Comparison of ENCODE assay signal across 20 cellular contexts in genomic region chr4:127559981-127560380, GRCh38.
DNase-seq lines count a peak whose midpoint lies in the region; ATAC-seq and TF ChIP-seq lines count a peak whose summit lies in the region.
"Had no signal": no experiment of that assay in that cellular context is flagged by ENCODE, and none has a peak within 500 bp of the region (broad histone marks: within the 10 kb centered on the region; RNA-seq: fewer than 3 reads in every experiment).

No MANE protein-coding gene starts in this region.

- H3K27me3 ChIP-seq in naive thymus-derived CD4-positive, alpha-beta T cell (ENCODE audit: control insufficient read depth in 2 of 2, insufficient read depth in 2 of 2, low read length in 2 of 2), result no peaks in the 10 kb centered on the region
- no peaks in the 10 kb centered on the region for H3K27me3 ChIP-seq in thyroid gland
- no peaks in the 10 kb centered on the region for H3K27me3 ChIP-seq in CD4-positive, alpha-beta memory T cell (ENCODE audit: insufficient read depth, low read length)

- H3K9me3 Mint-ChIP-seq in stimulated activated naive CD8-positive, alpha-beta T cell treated with anti-CD3 and anti-CD28 coated beads, Interleukin-15, amount 100 ng/mL, for 72 hours, result no peaks in the 10 kb centered on the region
- H3K9me3 Mint-ChIP-seq in naive thymus-derived CD4-positive, alpha-beta T cell, result no peaks in the 10 kb centered on the region
- no peaks in the 10 kb centered on the region for H3K9me3 Mint-ChIP-seq in CD4-positive, alpha-beta memory T cell
- H3K9me3 Mint-ChIP-seq: CD8-positive, alpha-beta T cell; HFFc6 had no signal

- H3K4me1 Mint-ChIP-seq in stimulated activated naive CD8-positive, alpha-beta T cell treated with anti-CD3 and anti-CD28 coated beads, Interleukin-15, amount 100 ng/mL, for 72 hours, result no peaks in the 10 kb centered on the region
- H3K4me1 Mint-ChIP-seq in naive thymus-derived CD4-positive, alpha-beta T cell, result no peaks in the 10 kb centered on the region
- no peaks in the 10 kb centered on the region for H3K4me1 Mint-ChIP-seq in CD4-positive, alpha-beta memory T cell

- no peaks in the 10 kb centered on the region for H3K9me3 ChIP-seq in naive thymus-derived CD4-positive, alpha-beta T cell (ENCODE audit: control insufficient read depth in 2 of 3, low read length in 3 of 3)
- no peaks in the 10 kb centered on the region for H3K9me3 ChIP-seq in thyroid gland
- no peaks in the 10 kb centered on the region for H3K9me3 ChIP-seq in CD4-positive, alpha-beta memory T cell (ENCODE audit: control insufficient read depth in 1 of 2, low read length in 2 of 2)
- H3K9me3 ChIP-seq: A549, HAP-1 had no signal

- no peak overlapping the region for H3K27ac Mint-ChIP-seq in stimulated activated naive CD8-positive, alpha-beta T cell treated with anti-CD3 and anti-CD28 coated beads, Interleukin-15, amount 100 ng/mL, for 72 hours
- no peak overlapping the region for H3K27ac Mint-ChIP-seq in naive thymus-derived CD4-positive, alpha-beta T cell
- H3K27ac Mint-ChIP-seq in CD4-positive, alpha-beta memory T cell, result no peak overlapping the region
- H3K27ac Mint-ChIP-seq: CD8-positive, alpha-beta T cell; HFFc6 had no signal

- no peak overlapping the region for H3K27ac ChIP-seq in naive thymus-derived CD4-positive, alpha-beta T cell (ENCODE audit: low read depth, low read length)
- H3K27ac ChIP-seq in thyroid gland, result no peak overlapping the region
- no peak overlapping the region for H3K27ac ChIP-seq in CD4-positive, alpha-beta memory T cell (ENCODE audit: low read depth, low read length)
- H3K27ac ChIP-seq: A549, GM23248 had no signal

- WGBS in thyroid gland, 2 donors, result 73 to 85% methylated on average over 6 to 7 of the region's 7 CpGs

- POLR2A ChIA-PET in naive thymus-derived CD4-positive, alpha-beta T cell (lab: Charles Lee), result no interaction called here
- POLR2A ChIA-PET in CD4-positive, alpha-beta memory T cell (lab: Charles Lee; ENCODE audit: partially characterized antibody), result no interaction called here

- CTCF ChIA-PET in naive thymus-derived CD4-positive, alpha-beta T cell (lab: Charles Lee), result no interaction called here
- CTCF ChIA-PET in CD4-positive, alpha-beta memory T cell (lab: Charles Lee; ENCODE audit: partially characterized antibody), result no interaction called here

- intact Hi-C loops in naive thymus-derived CD4-positive, alpha-beta T cell (cut with micrococcal nuclease), result no loop called here
- intact Hi-C loops in thyroid gland (cut with DNase I), result no loop called here
- intact Hi-C loops in CD4-positive, alpha-beta memory T cell (cut with micrococcal nuclease), result no loop called here

- H3K4me3 Mint-ChIP-seq in stimulated activated naive CD8-positive, alpha-beta T cell treated with anti-CD3 and anti-CD28 coated beads, Interleukin-15, amount 100 ng/mL, for 72 hours, result no peak overlapping the region
- H3K4me3 Mint-ChIP-seq in naive thymus-derived CD4-positive, alpha-beta T cell, result no peak overlapping the region
- H3K4me3 Mint-ChIP-seq in CD4-positive, alpha-beta memory T cell, result no peak overlapping the region
- H3K4me3 Mint-ChIP-seq: CD8-positive, alpha-beta T cell; HFFc6 had no signal

- H3K4me1 ChIP-seq in naive thymus-derived CD4-positive, alpha-beta T cell (ENCODE audit: control insufficient read depth in 2 of 2, insufficient read depth in 2 of 2, low read length in 2 of 2), result no peaks in the 10 kb centered on the region
- peaks cover 2 to 9% of the 10 kb centered on the region in 2 donors for H3K4me1 ChIP-seq in thyroid gland
- H3K4me1 ChIP-seq in CD4-positive, alpha-beta memory T cell (ENCODE audit: insufficient read depth, low read length), result no peaks in the 10 kb centered on the region
- H3K4me1 ChIP-seq: A549, HAP-1 had no signal

- no peaks in the 10 kb centered on the region for H3K36me3 Mint-ChIP-seq in naive thymus-derived CD4-positive, alpha-beta T cell
- H3K36me3 Mint-ChIP-seq in CD4-positive, alpha-beta memory T cell, result no peaks in the 10 kb centered on the region
- H3K36me3 Mint-ChIP-seq: CD8-positive, alpha-beta T cell had no signal

- H3K27me3 Mint-ChIP-seq in stimulated activated naive CD8-positive, alpha-beta T cell treated with anti-CD3 and anti-CD28 coated beads, Interleukin-15, amount 100 ng/mL, for 72 hours, result no peaks in the 10 kb centered on the region
- H3K27me3 Mint-ChIP-seq in naive thymus-derived CD4-positive, alpha-beta T cell, result no peaks in the 10 kb centered on the region
- no peaks in the 10 kb centered on the region for H3K27me3 Mint-ChIP-seq in CD4-positive, alpha-beta memory T cell

- peak; percentile 33 for ATAC-seq in stimulated activated naive CD8-positive, alpha-beta T cell treated with anti-CD3 and anti-CD28 coated beads, Interleukin-15, amount 100 ng/mL, for 72 hours
- ATAC-seq in stimulated activated naive CD8-positive, alpha-beta T cell treated with anti-CD3 and anti-CD28 coated beads, Interleukin-15, Interleukin-2, amounts not matched to agents 100 U/mL and 50 U/mL, for 24 hours, result no peak
- ATAC-seq in naive thymus-derived CD4-positive, alpha-beta T cell, result peak; percentile 16
- ATAC-seq: A549; CD8-positive, alpha-beta T cell; GM12878 had no signal

- TF ChIP-seq POLR2A in thyroid gland (IDR thresholded peaks at IDR 0.05), result no peak

- H3K36me3 ChIP-seq in naive thymus-derived CD4-positive, alpha-beta T cell (ENCODE audit: control insufficient read depth in 2 of 3, insufficient read depth in 3 of 3, low read length in 3 of 3), result no peaks in the 10 kb centered on the region
- H3K36me3 ChIP-seq in thyroid gland, result no peaks in the 10 kb centered on the region
- no peaks in the 10 kb centered on the region for H3K36me3 ChIP-seq in CD4-positive, alpha-beta memory T cell (ENCODE audit: insufficient read depth, low read length)
- H3K36me3 ChIP-seq: HAP-1 had no signal

- TF ChIP-seq CTCF in thyroid gland (IDR thresholded peaks at IDR 0.05), result no peak

- DNase-seq in stimulated activated naive CD8-positive, alpha-beta T cell treated with anti-CD3 and anti-CD28 coated beads, Interleukin-15, amount 100 ng/mL, for 72 hours, result no peak
- no peak for DNase-seq in stimulated activated naive CD8-positive, alpha-beta T cell treated with anti-CD3 and anti-CD28 coated beads, Interleukin-15, Interleukin-2, amounts not matched to agents 100 U/mL and 50 U/mL, for 24 hours
- no peak for DNase-seq in naive thymus-derived CD4-positive, alpha-beta T cell
- DNase-seq in thyroid gland (peak; percentile 24 to 65), AG08395 (ENCODE audit: low spot score) (no peak)
- DNase-seq in activated naive CD4-positive, alpha-beta T cell treated with anti-CD3 and anti-CD28 coated beads, Interleukin-2, amount 50 U/mL, for 16 hours, result no peak
- DNase-seq in CD4-positive, alpha-beta memory T cell, result no peak
- DNase-seq: 8988T; ACHN; C1 segment of cervical spinal cord; CD8-positive, alpha-beta T cell; DMS 273 treated with DMSO at 0.1 percent for 48 hours; DMS79; EL; GDM1; GM23248; HFFc6 had no signal

- H3K4me3 ChIP-seq in naive thymus-derived CD4-positive, alpha-beta T cell (ENCODE audit: low read length), result no peak overlapping the region
- no peak overlapping the region for H3K4me3 ChIP-seq in thyroid gland (replicated peaks in 1 of 3)
- no peak overlapping the region for H3K4me3 ChIP-seq in CD4-positive, alpha-beta memory T cell (ENCODE audit: low read length in 2 of 2)
- H3K4me3 ChIP-seq: A549, GM12878, GM23248, HAP-1 had no signal

Comparison
In these comparisons a context has a peak if more than half of its experiments do, and no peak if none do; other contexts are left out.
1. DNase-seq: peak in thyroid gland (2 of 2); none in stimulated activated naive CD8-positive, alpha-beta T cell treated with anti-CD3 and anti-CD28 coated beads, Interleukin-15, amount 100 ng/mL, for 72 hours (0 of 2), stimulated activated naive CD8-positive, alpha-beta T cell treated with anti-CD3 and anti-CD28 coated beads, Interleukin-15, Interleukin-2, amounts not matched to agents 100 U/mL and 50 U/mL, for 24 hours (single experiment), naive thymus-derived CD4-positive, alpha-beta T cell (0 of 9), activated naive CD4-positive, alpha-beta T cell treated with anti-CD3 and anti-CD28 coated beads, Interleukin-2, amount 50 U/mL, for 16 hours (single experiment), CD4-positive, alpha-beta memory T cell (0 of 5) and AG08395 (single experiment).